In genomic region chr20:47501483-47502270, GRCh38 we compare ENCODE assay signal across 8 cellular contexts. TPM values are rescaled to one million over a fixed set of nuclear protein-coding genes. Genes with fewer than 3 reads are reported as not detected.
DNase-seq lines count a peak whose midpoint lies in the region; ATAC-seq and TF ChIP-seq lines count a peak whose summit lies in the region.

Gene NCOA3 (plus strand): TSS chr20:47501887. CDS start chr20:47622248, 120,361 bp downstream.

- H3K9ac ChIP-seq in DND-41 (ENCODE audit: low read depth, low read length), result peak within 1 kb of the TSS; percentile 73
- peak within 1 kb of the TSS; percentile 82 for H3K9ac ChIP-seq in fibroblast of lung (ENCODE audit: insufficient read depth, low read length)

- H3K79me2 ChIP-seq in DND-41 (ENCODE audit: insufficient read depth, low read length) (peaks cover 44% of the 10 kb centered on the region), fibroblast of lung (ENCODE audit: control insufficient read depth, insufficient read depth, low read length) (peaks cover 36% of the 10 kb centered on the region)

- H3K27me3 Mint-ChIP-seq in naive thymus-derived CD4-positive, alpha-beta T cell, result peaks cover 0 to 2% (median 0%) of the 10 kb centered on the region in 5 donors
- H3K27me3 Mint-ChIP-seq in stimulated activated memory B cell treated with anti-CD40 and anti-IgM and Interleukin-4, amounts not matched to agents 10 μg/mL and 1 μg/mL and 100 μg/mL, for 72 hours, result no peaks in the 10 kb centered on the region

- H2AFZ ChIP-seq in DND-41 (ENCODE audit: low read depth, low read length) (peak within 1 kb of the TSS; percentile 99), fibroblast of lung (ENCODE audit: low read length) (peak within 1 kb of the TSS; percentile 81)

- ATAC-seq in DND-41 (ENCODE audit: insufficient read depth, low read depth) (peak; percentile 95), GM21737 (IDR thresholded peaks at IDR 0.05; ENCODE audit: unreplicated experiment) (peak; percentile 75)
- ATAC-seq in naive thymus-derived CD4-positive, alpha-beta T cell, result peak; percentile 95
- ATAC-seq in stimulated activated memory B cell treated with anti-CD40 and anti-IgM and Interleukin-4, amounts not matched to agents 10 μg/mL and 1 μg/mL and 100 μg/mL, for 72 hours, result peak; percentile 94

- intact Hi-C loops in naive thymus-derived CD4-positive, alpha-beta T cell (cut with micrococcal nuclease), result loop anchor here (1.0 to 10.0 kb wide), 15 partner anchors 8 to 1777 kb away; partner anchors contain the start of genes ZMYND8 (in 2 of the 2), STAU1 (in 1 of the 2) and ZNFX1 (in 1 of the 2)

- POLR2A ChIA-PET in naive thymus-derived CD4-positive, alpha-beta T cell (lab: Charles Lee), result interaction anchor here (1.0 to 3.8 kb wide), 9 partner anchors 10 to 145 kb away, joined by 3 to 39 read pairs (median 6); partner anchors contain the start of gene ZMYND8

- TF ChIP-seq CTCF in DND-41 (IDR thresholded peaks at IDR 0.05; ENCODE audit: borderline replicate concordance, extremely low read depth, low read length, poor library complexity, severe bottlenecking) (peak; percentile 35), fibroblast of lung (conservative IDR thresholded peaks at IDR 0.05 in 1 of 2, IDR thresholded peaks at IDR 0.05 in 1 of 2; ENCODE audit: low read depth in 1 of 2, low read length in 2 of 2) (peak; percentile 35 to 42)

- peaks cover 0 to 2% (median 0%) of the 10 kb centered on the region in 11 donors for H3K9me3 Mint-ChIP-seq in naive thymus-derived CD4-positive, alpha-beta T cell
- H3K9me3 Mint-ChIP-seq in stimulated activated memory B cell treated with anti-CD40 and anti-IgM and Interleukin-4, amounts not matched to agents 10 μg/mL and 1 μg/mL and 100 μg/mL, for 72 hours, result no peaks in the 10 kb centered on the region

- H3K4me2 ChIP-seq in DND-41 (ENCODE audit: insufficient read depth, low read length), result peak within 1 kb of the TSS; percentile 97
- peak within 1 kb of the TSS; percentile 85 for H3K4me2 ChIP-seq in fibroblast of lung (ENCODE audit: extremely low read depth, insufficient read depth, low read length)

- H3K9me3 ChIP-seq in DND-41 (ENCODE audit: insufficient read depth, low read length, severe bottlenecking) (no peaks in the 10 kb centered on the region), fibroblast of lung (ENCODE audit: control insufficient read depth, insufficient read depth, low read depth, low read length) (no peaks in the 10 kb centered on the region)
- H3K9me3 ChIP-seq in naive thymus-derived CD4-positive, alpha-beta T cell (ENCODE audit: control insufficient read depth in 2 of 3, low read length in 3 of 3), result no peaks in the 10 kb centered on the region

- peak; percentile 98 for DNase-seq in DND-41
- peak; percentile 87 to 89 for DNase-seq in Kasumi-1 (lab: John Stamatoyannopoulos, UW)
- peak; percentile 98 for DNase-seq in RKO (ENCODE audit: low spot score)
- DNase-seq in activated T-helper 1 cell treated with Interleukin-2 at 50 U/mL for 16 hours (ENCODE audit: low read depth), result peak; percentile 78
- peak; percentile 92 to 94 for DNase-seq in fibroblast of lung (ENCODE audit: low read depth in 2 of 2)
- DNase-seq in naive thymus-derived CD4-positive, alpha-beta T cell, result peak; percentile 74 to 94 (median 83)

- H3K27ac ChIP-seq in DND-41 (ENCODE audit: low read length) (peak within 1 kb of the TSS; percentile 83), fibroblast of lung (ENCODE audit: insufficient read depth, low read length) (peak within 1 kb of the TSS; percentile 80)
- H3K27ac ChIP-seq in naive thymus-derived CD4-positive, alpha-beta T cell (ENCODE audit: low read depth, low read length), result peak within 1 kb of the TSS; percentile 80

- H3K4me1 ChIP-seq in DND-41 (ENCODE audit: insufficient read depth, low read length), result peaks cover 34% of the 10 kb centered on the region
- H3K4me1 ChIP-seq in fibroblast of lung (ENCODE audit: control insufficient read depth, extremely low read depth, insufficient read depth, low read length), result no peaks in the 10 kb centered on the region
- H3K4me1 ChIP-seq in naive thymus-derived CD4-positive, alpha-beta T cell (ENCODE audit: control insufficient read depth in 2 of 2, insufficient read depth in 2 of 2, low read length in 2 of 2), result peaks cover 19 to 28% of the 10 kb centered on the region in 2 donors

- peaks cover 0 to 9% (median 0%) of the 10 kb centered on the region in 5 donors for H3K36me3 Mint-ChIP-seq in naive thymus-derived CD4-positive, alpha-beta T cell
- H3K36me3 Mint-ChIP-seq in stimulated activated memory B cell treated with anti-CD40 and anti-IgM and Interleukin-4, amounts not matched to agents 10 μg/mL and 1 μg/mL and 100 μg/mL, for 72 hours, result peaks cover 24% of the 10 kb centered on the region

- peaks cover 6% of the 10 kb centered on the region; the same call in 1 of the 2 replicates for H4K20me1 ChIP-seq in DND-41 (ENCODE audit: insufficient read depth, low read length)
- no peaks in the 10 kb centered on the region for H4K20me1 ChIP-seq in fibroblast of lung (ENCODE audit: control insufficient read depth, extremely low read depth, insufficient read depth, low read length)

- CTCF ChIA-PET in naive thymus-derived CD4-positive, alpha-beta T cell (lab: Charles Lee), result interaction anchor here (0.6 to 1.2 kb wide), 4 partner anchors 84 to 158 kb away, joined by 3 to 5 read pairs (median 4); no protein-coding TSS in a partner anchor

- peak within 1 kb of the TSS; percentile 80 to 98 (median 95) for H3K27ac Mint-ChIP-seq in naive thymus-derived CD4-positive, alpha-beta T cell
- H3K27ac Mint-ChIP-seq in stimulated activated memory B cell treated with anti-CD40 and anti-IgM and Interleukin-4, amounts not matched to agents 10 μg/mL and 1 μg/mL and 100 μg/mL, for 72 hours, result peak within 1 kb of the TSS; percentile 93

- no peaks in the 10 kb centered on the region; the same call in 1 of the 2 replicates for H3K36me3 ChIP-seq in DND-41 (ENCODE audit: insufficient read depth, low read length)
- H3K36me3 ChIP-seq in fibroblast of lung (ENCODE audit: control insufficient read depth, insufficient read depth, low read length), result no peaks in the 10 kb centered on the region
- peaks cover 0 to 8% (median 0%) of the 10 kb centered on the region in 3 experiments for H3K36me3 ChIP-seq in naive thymus-derived CD4-positive, alpha-beta T cell (ENCODE audit: control insufficient read depth in 2 of 3, insufficient read depth in 3 of 3, low read length in 3 of 3)

- H3K4me3 ChIP-seq in DND-41 (ENCODE audit: low read depth in 1 of 2, low read length in 2 of 2) (peak within 1 kb of the TSS; percentile 87 to 98), fibroblast of lung (replicated peaks in 1 of 4; ENCODE audit: control extremely low read depth in 1 of 4, insufficient read depth in 1 of 4, low read depth in 3 of 4, low read length in 4 of 4) (peak within 1 kb of the TSS; percentile 81 to 98 (median 94))
- peak within 1 kb of the TSS; percentile 86 for H3K4me3 ChIP-seq in naive thymus-derived CD4-positive, alpha-beta T cell (ENCODE audit: low read length)

- H3K4me3 Mint-ChIP-seq in naive thymus-derived CD4-positive, alpha-beta T cell, result peak within 1 kb of the TSS; percentile 80 to 99 (median 97)
- H3K4me3 Mint-ChIP-seq in stimulated activated memory B cell treated with anti-CD40 and anti-IgM and Interleukin-4, amounts not matched to agents 10 μg/mL and 1 μg/mL and 100 μg/mL, for 72 hours, result peak within 1 kb of the TSS; percentile 94

- H3K27me3 ChIP-seq in DND-41 (ENCODE audit: insufficient read depth, low read length, poor library complexity) (no peaks in the 10 kb centered on the region), fibroblast of lung (ENCODE audit: control insufficient read depth, insufficient read depth, low read length) (no peaks in the 10 kb centered on the region)
- no peaks in the 10 kb centered on the region for H3K27me3 ChIP-seq in naive thymus-derived CD4-positive, alpha-beta T cell (ENCODE audit: control insufficient read depth in 2 of 2, insufficient read depth in 2 of 2, low read length in 2 of 2)

- peaks cover 25 to 48% (median 43%) of the 10 kb centered on the region in 7 donors for H3K4me1 Mint-ChIP-seq in naive thymus-derived CD4-positive, alpha-beta T cell
- peaks cover 36% of the 10 kb centered on the region for H3K4me1 Mint-ChIP-seq in stimulated activated memory B cell treated with anti-CD40 and anti-IgM and Interleukin-4, amounts not matched to agents 10 μg/mL and 1 μg/mL and 100 μg/mL, for 72 hours

RNA-seq across cellular contexts. Expression of gene NCOA3, which starts in this region (rescaled TPM):
- total RNA-seq in fibroblast of lung, result 19.8 and 23.1 TPM in 2 replicates
- polyA plus RNA-seq in fibroblast of lung, result 17.1 and 22.3 TPM in 2 replicates
- polyA plus RNA-seq in fibroblast of lung (2012), result 8.4 and 11.4 TPM in 2 replicates
- 16.8 and 18.7 TPM in 2 replicates for polyA minus RNA-seq in fibroblast of lung (ENCODE audit: low replicate concordance)
- 100 to 1,000 TPM in 1 of 5 experiments, 10 to 100 TPM in 4; 75.0 to 115 (median 89.2) TPM for total RNA-seq in naive thymus-derived CD4-positive, alpha-beta T cell
- polyA plus RNA-seq in naive thymus-derived CD4-positive, alpha-beta T cell, result 10 to 100 TPM; 20.3 to 28.4 TPM

Comparison
In these comparisons a context has a peak if more than half of its experiments do, and no peak if none do; other contexts are left out.
1. Peak in every context shown above with its lines: DNase-seq, ATAC-seq, H3K4me3 ChIP-seq and H3K27ac ChIP-seq.